Comparison of ENCODE assay signal across 13 cellular contexts in the genomic region with DNA sequence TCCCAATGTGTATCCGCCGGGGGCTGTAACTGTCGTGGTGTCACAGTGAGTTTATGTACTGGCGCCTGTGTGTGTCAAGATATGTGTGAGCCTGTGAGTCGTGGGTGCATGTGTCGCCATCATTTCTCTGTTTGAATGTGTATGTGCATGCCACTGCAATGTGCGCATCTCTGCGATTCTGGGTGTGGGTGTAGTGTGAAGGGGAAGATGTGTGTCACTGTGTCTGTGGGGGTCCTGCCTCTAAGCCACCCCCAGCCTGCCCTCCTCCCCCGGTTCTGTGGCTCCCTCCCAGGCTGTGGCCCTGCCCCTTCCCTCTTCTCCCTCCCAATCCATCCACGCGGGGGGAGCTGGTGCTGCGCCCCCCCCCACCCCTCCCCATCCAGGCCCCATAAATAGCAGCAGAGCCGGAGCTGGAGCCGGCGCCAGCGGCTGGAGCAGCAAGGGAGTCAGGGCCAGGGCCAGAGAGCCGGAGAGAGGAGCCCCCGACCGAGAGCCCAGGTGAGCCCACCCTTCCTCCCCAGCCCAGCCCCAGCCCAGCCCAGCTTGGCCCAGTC. TPM values are rescaled to one million over a fixed set of nuclear protein-coding genes. Genes with fewer than 3 reads are reported as not detected.
A peak's percentile ranks its signal among the peaks of the same experiment; 100 is the strongest.
DNase-seq lines count a peak whose midpoint lies in the region; ATAC-seq and TF ChIP-seq lines count a peak whose summit lies in the region.
"Had no signal": no experiment of that assay in that cellular context is flagged by ENCODE, and none has a peak within 500 bp of the region (broad histone marks: within the 10 kb centered on the region; RNA-seq: fewer than 3 reads in every experiment).

A gene (plus strand): TSS at position 419 of the 554 bp plus-strand sequence. CDS start 1,375 bp downstream, outside the sequence.

- H3K27me3 ChIP-seq in spleen (replicated peaks in 1 of 7), result peaks cover 0 to 17% (median 0%) of the 10 kb centered on the region in 7 donors

- peaks cover 0 to 24% (median 2%) of the 10 kb centered on the region in 6 donors for H3K4me1 ChIP-seq in spleen

- DNase-seq in CD1c-positive myeloid dendritic cell (ENCODE audit: extremely low spot score), result peak; percentile 28
- DNase-seq in MV-4-11 (lab: John Stamatoyannopoulos, UW), result peak; percentile 31
- DNase-seq in cerebellum (ENCODE audit: low spot score), result peak; percentile 84
- peak; percentile 62 for DNase-seq in spleen
- no peak for DNase-seq in NCI-H446 (lab: John Stamatoyannopoulos, UW)
- DNase-seq in globus pallidus (ENCODE audit: low spot score), result no peak
- DNase-seq: activated CD4-positive, CD25-positive, alpha-beta regulatory T cell treated with anti-CD3 and anti-CD28 coated beads, Interleukin-2, amount 50 U/mL, for 72 hours; amniotic stem cell; CD4-positive, alpha-beta T cell; effector memory CD8-positive, alpha-beta T cell; NCI-H1436 treated with DMSO at 0.1 percent for 48 hours had no signal

- ATAC-seq in HG02678 (IDR thresholded peaks at IDR 0.05; ENCODE audit: unreplicated experiment), result no peak
- ATAC-seq: effector memory CD8-positive, alpha-beta T cell had no signal

- H3K4me3 ChIP-seq in spleen, result no peak within 1 kb of the TSS

- intact Hi-C loops in spleen (cut with DNase I; ENCODE audit: low total_unique reads), result no loop called here

- TF ChIP-seq POLR2A in spleen (IDR thresholded peaks at IDR 0.05), result no peak

- H3K36me3 ChIP-seq in spleen, result no peaks in the 10 kb centered on the region

- no peaks in the 10 kb centered on the region for H3K9me3 ChIP-seq in spleen

- H3K27ac ChIP-seq in spleen, result no peak within 1 kb of the TSS

- TF ChIP-seq CTCF in spleen (IDR thresholded peaks at IDR 0.05 in 8 of 11, conservative IDR thresholded peaks at IDR 0.05 in 3 of 11), result no peak

- WGBS in spleen, 5 donors, result 52 to 70% (median 62%) methylated on average over 16 to 19 of the region's 19 CpGs

RNA-seq across cellular contexts. Expression of the gene that starts here (rescaled TPM):
- 0.36 TPM for total RNA-seq in cerebellum
- under 1 TPM in 1 of 7 donors, not detected in 6; 0.13 TPM for total RNA-seq in spleen
- under 1 TPM in 1 of 3 donors, not detected in 2; 0.03 TPM for polyA plus RNA-seq in spleen
- total RNA-seq: CD4-positive, alpha-beta T cell; fibroblast of villous mesenchyme had no signal

Comparison
In these comparisons a context has a peak if more than half of its experiments do, and no peak if none do; other contexts are left out.
1. Peak in DNase-seq in cerebellum; RNA of the gene not detected or under 1 TPM.
2. Peak in DNase-seq in spleen; RNA of the gene not detected or under 1 TPM.
3. DNase-seq: peak in CD1c-positive myeloid dendritic cell (single experiment) and MV-4-11 (single experiment); none in NCI-H446 (0 of 2) and globus pallidus (single experiment).